ENCODE assay signal across 15 cellular contexts in the genomic region with DNA sequence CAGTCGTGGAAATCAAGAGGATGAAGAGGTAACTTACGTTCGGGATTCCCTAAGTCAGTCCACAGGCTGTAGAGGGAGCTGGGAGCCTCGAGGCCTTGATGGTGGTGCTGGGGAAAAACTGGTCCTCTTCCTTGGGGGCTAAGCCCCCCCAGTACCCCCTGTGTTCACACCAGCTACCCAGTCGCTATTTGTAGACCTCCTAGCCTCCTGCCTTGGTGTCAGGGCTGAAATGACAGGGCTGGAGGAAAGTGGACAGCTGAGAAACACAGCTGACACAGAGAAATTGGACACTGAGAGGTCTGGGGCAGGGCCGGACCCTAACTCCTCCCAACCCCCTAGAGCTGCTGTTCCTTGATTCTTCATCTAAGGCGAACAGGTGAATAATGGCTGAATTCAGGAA.
"Had no signal": no experiment of that assay in that cellular context is flagged by ENCODE, and none has a peak within 500 bp of the region (broad histone marks: within the 10 kb centered on the region; RNA-seq: fewer than 3 reads in every experiment).

Gene STAC3 (minus strand): TSS at position 232 of the 400 bp plus-strand sequence. CDS start 1,551 bp downstream, outside the sequence.

- DNase-seq: activated CD4-positive, alpha-beta T cell treated with anti-CD3 and anti-CD28 coated beads for 48 hours; activated CD8-positive, alpha-beta memory T cell treated with anti-CD3 and anti-CD28 coated beads, Interleukin-2, amount 50 U/mL, for 48 hours; activated CD8-positive, alpha-beta T cell treated with anti-CD3 and anti-CD28 coated beads, Interleukin-2, amount 10 ng/mL, durations not matched to agents 7 days and 5 days; aorta; hypothalamus; mesendoderm; stimulated activated CD4-positive, alpha-beta T cell treated with anti-CD3 and anti-CD28 coated beads, Interleukin-4, amount 100 ng/mL, for 24 hours; stimulated activated naive CD4-positive, alpha-beta T cell; transverse colon had no signal

- H3K27ac ChIP-seq: breast epithelium, pancreas, SJSA1, skin epidermis, transverse colon had no signal

- H3K4me1 ChIP-seq: breast epithelium, pancreas, SJSA1, transverse colon had no signal

- H3K27ac Mint-ChIP-seq: activated CD8-positive, alpha-beta T cell treated with anti-CD3 and anti-CD28 coated beads, Interleukin-2, amount 10 ng/mL, durations not matched to agents 7 days and 5 days; activated T-helper 1 cell treated with anti-CD3 and anti-CD28 coated beads, Interleukin-12 subunit alpha, Interleukin-12 subunit beta, Interleukin-2, Interleukin-4 antibody, amounts not matched to agents 30 ng/mL and 10 ng/mL and 1 ng/mL, durations not matched to agents 14 hours and 24 hours and 36 hours; WTC11 had no signal

- H3K9me3 ChIP-seq: breast epithelium, pancreas, SJSA1, transverse colon had no signal

- H3K27me3 ChIP-seq: breast epithelium, pancreas, SJSA1, transverse colon had no signal

- H3K9me3 Mint-ChIP-seq: activated T-helper 1 cell treated with anti-CD3 and anti-CD28 coated beads, Interleukin-12 subunit alpha, Interleukin-12 subunit beta, Interleukin-2, Interleukin-4 antibody, amounts not matched to agents 30 ng/mL and 10 ng/mL and 1 ng/mL, durations not matched to agents 14 hours and 24 hours and 36 hours; WTC11 had no signal

- H3K4me3 Mint-ChIP-seq: activated CD8-positive, alpha-beta T cell treated with anti-CD3 and anti-CD28 coated beads, Interleukin-2, amount 10 ng/mL, durations not matched to agents 7 days and 5 days; activated T-helper 1 cell treated with anti-CD3 and anti-CD28 coated beads, Interleukin-12 subunit alpha, Interleukin-12 subunit beta, Interleukin-2, Interleukin-4 antibody, amounts not matched to agents 30 ng/mL and 10 ng/mL and 1 ng/mL, durations not matched to agents 14 hours and 24 hours and 36 hours; WTC11 had no signal

- H3K36me3 ChIP-seq: breast epithelium had no signal

- H3K36me3 Mint-ChIP-seq: WTC11 had no signal

- ATAC-seq: activated CD8-positive, alpha-beta T cell treated with anti-CD3 and anti-CD28 coated beads, Interleukin-2, amount 10 ng/mL, durations not matched to agents 7 days and 5 days; pancreas; WTC11 had no signal

- H3K4me3 ChIP-seq: breast epithelium, pancreas, SJSA1, skin epidermis, transverse colon had no signal
